Comparison of ENCODE assay signal across 2 cellular contexts in genomic region chr13:74573654-74574053, GRCh38.
A peak's percentile ranks its signal among the peaks of the same experiment; 100 is the strongest.
TF ChIP-seq lines count a peak whose summit lies in the region.

No MANE protein-coding gene starts in this region.

TF ChIP-seq in IMR-90, 13 proteins besides CTCF, POLR2A, EP300 and RAD21:
- TF ChIP-seq NFE2L2 (IDR thresholded peaks at IDR 0.05; ENCODE audit: low read depth, low read length) (no peak), MXI1 (IDR thresholded peaks at IDR 0.05; ENCODE audit: borderline replicate concordance, low read depth, low read length) (no peak), RCOR1 (IDR thresholded peaks at IDR 0.05; ENCODE audit: insufficient replicate concordance, low read length) (no peak), CHD1 (IDR thresholded peaks at IDR 0.05; ENCODE audit: low read depth, low read length) (no peak), MAZ (IDR thresholded peaks at IDR 0.05; ENCODE audit: borderline replicate concordance, low read depth, low read length) (no peak), RFX5 (IDR thresholded peaks at IDR 0.05; ENCODE audit: low read depth, low read length) (no peak), BHLHE40 (IDR thresholded peaks at IDR 0.05; ENCODE audit: low read depth, low read length) (no peak), CEBPB (IDR thresholded peaks at IDR 0.05; ENCODE audit: low read depth, low read length) (no peak), FOS (IDR thresholded peaks at IDR 0.05; ENCODE audit: low read depth, low read length) (no peak), USF2 (IDR thresholded peaks at IDR 0.05; ENCODE audit: low read depth, low read length) (no peak), MAFK (IDR thresholded peaks at IDR 0.05; ENCODE audit: low read depth, low read length) (no peak), ELK1 (IDR thresholded peaks at IDR 0.05; ENCODE audit: borderline replicate concordance, low read depth, low read length) (no peak), SMC3 (IDR thresholded peaks at IDR 0.05; ENCODE audit: low read depth, low read length) (no peak)
TF ChIP-seq in IMR-90: peak in this region for 0.

TF ChIP-seq in GM12878, 131 proteins besides CTCF, POLR2A, EP300 and RAD21:
- TF ChIP-seq POLR2AphosphoS2 (IDR thresholded peaks at IDR 0.05; ENCODE audit: low read depth, low read length) (no peak), MYB (IDR thresholded peaks at IDR 0.05; ENCODE audit: borderline replicate concordance, low read depth, low read length) (no peak), ZNF274 (IDR thresholded peaks at IDR 0.05; ENCODE audit: insufficient read depth, insufficient read length) (no peak), PAX8 (IDR thresholded peaks at IDR 0.05) (no peak), ZNF24 (IDR thresholded peaks at IDR 0.05) (no peak), SMC3 (IDR thresholded peaks at IDR 0.05; ENCODE audit: borderline replicate concordance, low read length) (0 out of 2 replicates have a peak, but pooled peaks have one; percentile 13), MTA2 (IDR thresholded peaks at IDR 0.05; ENCODE audit: low read depth) (no peak), ZNF687 (IDR thresholded peaks at IDR 0.05) (no peak)
